In genomic region chr22:36838119-36839030, GRCh38 we compare ENCODE assay signal across 11 cellular contexts.
"Had no signal": no experiment of that assay in that cellular context is flagged by ENCODE, and none has a peak within 500 bp of the region (broad histone marks: within the 10 kb centered on the region; RNA-seq: fewer than 3 reads in every experiment).

No MANE protein-coding gene starts in this region.

- H3K27me3 ChIP-seq: body of pancreas, testis had no signal

- H3K9me3 ChIP-seq: body of pancreas, testis had no signal

- DNase-seq: activated B cell treated with CpG ODN at 0.5 μM for 24 hours; activated CD4-positive, alpha-beta T cell treated with anti-CD3 and anti-CD28 coated beads, Interleukin-2, amount 10 ng/mL, durations not matched to agents 24 days and 14 days; body of pancreas; effector memory CD8-positive, alpha-beta T cell; hippocampal formation; midbrain; stimulated activated CD4-positive, alpha-beta T cell treated with anti-CD3 and anti-CD28 coated beads, Interleukin-4, amount 100 ng/mL, for 24 hours; stimulated activated naive CD8-positive, alpha-beta T cell treated with anti-CD3 and anti-CD28 coated beads, Interleukin-15, amount 100 ng/mL, for 72 hours; testis had no signal

- H3K27ac ChIP-seq: body of pancreas, epithelial cell of prostate, parathyroid adenoma, testis had no signal

- H3K4me3 ChIP-seq: body of pancreas, testis had no signal

- H3K4me1 ChIP-seq: body of pancreas, parathyroid adenoma, testis had no signal

- H2AFZ ChIP-seq: parathyroid adenoma had no signal

- H3K9ac ChIP-seq: parathyroid adenoma had no signal
